ENCODE assay signal across 25 cellular contexts in genomic region chr10:53983431-53983830, GRCh38.
"Had no signal": no experiment of that assay in that cellular context is flagged by ENCODE, and none has a peak within 500 bp of the region (broad histone marks: within the 10 kb centered on the region; RNA-seq: fewer than 3 reads in every experiment).

No MANE protein-coding gene starts in this region.

- H3K4me2 ChIP-seq: hepatocyte had no signal

- H3K27ac ChIP-seq: colonic mucosa, coronary artery, dorsolateral prefrontal cortex, epithelial cell of prostate, esophagus muscularis mucosa, esophagus squamous epithelium, foreskin keratinocyte, gastrocnemius medialis, gastroesophageal sphincter, heart left ventricle, heart right ventricle, hepatocyte had no signal

- DNase-seq: colonic mucosa; cortex of kidney; dermis blood vessel endothelial cell; dorsolateral prefrontal cortex; effector CD4-positive, alpha-beta T cell; effector CD8-positive, alpha-beta T cell; effector memory CD4-positive, alpha-beta T cell; effector memory CD8-positive, alpha-beta T cell; endodermal cell; erythroblast; esophagus squamous epithelium; foreskin fibroblast; foreskin keratinocyte; foreskin melanocyte; gastrocnemius medialis; glutamatergic neuron; head of caudate nucleus; heart left ventricle; heart right ventricle had no signal

- H3K4me3 ChIP-seq: colonic mucosa, coronary artery, dorsolateral prefrontal cortex, esophagus muscularis mucosa, esophagus squamous epithelium, gastrocnemius medialis, gastroesophageal sphincter, heart left ventricle, heart right ventricle, hepatocyte had no signal

- H3K79me2 ChIP-seq: hepatocyte had no signal

- H3K27me3 ChIP-seq: colonic mucosa, esophagus muscularis mucosa, esophagus squamous epithelium, foreskin keratinocyte, gastrocnemius medialis, gastroesophageal sphincter, heart left ventricle, heart right ventricle, hepatocyte had no signal

- ATAC-seq: effector memory CD8-positive, alpha-beta T cell; esophagus mucosa; foreskin keratinocyte; gastrocnemius medialis; gastroesophageal sphincter; heart left ventricle; heart right ventricle had no signal

- H3K9me3 ChIP-seq: colonic mucosa, esophagus muscularis mucosa, esophagus squamous epithelium, gastrocnemius medialis, gastroesophageal sphincter had no signal

- H2AFZ ChIP-seq: hepatocyte had no signal

- H3K36me3 ChIP-seq: colonic mucosa, esophagus muscularis mucosa, esophagus squamous epithelium, gastrocnemius medialis, gastroesophageal sphincter, heart left ventricle, heart right ventricle had no signal

- H3K4me1 ChIP-seq: colonic mucosa, esophagus muscularis mucosa, esophagus squamous epithelium, foreskin keratinocyte, gastrocnemius medialis, gastroesophageal sphincter, heart left ventricle, heart right ventricle had no signal
